ENCODE assay signal across 1 cellular context in the genomic region with DNA sequence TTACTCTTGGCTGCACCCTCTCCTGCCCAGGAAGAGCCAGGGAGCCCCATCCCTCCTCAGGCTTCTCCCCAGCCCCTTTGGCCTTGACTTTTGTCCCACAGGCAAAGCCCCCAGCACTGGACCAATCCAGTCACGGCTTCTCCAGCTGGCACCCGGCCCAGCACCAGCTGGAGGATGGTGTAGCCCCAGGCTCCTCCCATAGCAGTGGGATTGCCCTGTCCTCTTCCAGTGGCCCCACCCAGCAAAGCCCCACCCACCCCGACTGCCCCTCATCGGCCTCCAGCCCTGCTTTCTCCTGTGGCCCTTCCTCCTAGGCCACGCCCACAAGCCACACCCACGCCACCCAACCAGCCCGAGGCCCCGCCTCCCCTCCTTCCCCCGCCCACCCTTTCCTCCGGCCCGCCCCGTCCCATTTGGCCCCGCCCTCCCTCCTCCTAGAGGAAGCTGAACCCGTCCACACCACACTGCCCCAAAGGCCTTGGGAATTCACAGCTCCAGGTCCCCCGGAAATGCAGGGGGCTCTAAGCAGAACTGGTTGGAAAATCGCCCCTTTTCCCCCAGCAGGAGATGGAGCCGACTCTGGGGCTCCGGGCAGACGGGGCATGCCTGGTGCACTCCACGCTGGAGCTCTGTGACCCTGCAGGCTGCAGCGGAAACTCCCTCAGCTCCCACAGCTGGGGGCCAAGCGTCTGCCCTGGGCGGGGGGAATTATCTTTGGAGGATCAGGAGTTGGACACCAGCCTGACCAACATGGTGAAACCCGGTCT.
TF ChIP-seq lines count a peak whose summit lies in the region.

No MANE protein-coding gene starts in this region.

TF ChIP-seq in HepG2, 621 proteins besides CTCF, POLR2A, EP300 and RAD21 (continued from another document):
- TF ChIP-seq, protein P1, sequence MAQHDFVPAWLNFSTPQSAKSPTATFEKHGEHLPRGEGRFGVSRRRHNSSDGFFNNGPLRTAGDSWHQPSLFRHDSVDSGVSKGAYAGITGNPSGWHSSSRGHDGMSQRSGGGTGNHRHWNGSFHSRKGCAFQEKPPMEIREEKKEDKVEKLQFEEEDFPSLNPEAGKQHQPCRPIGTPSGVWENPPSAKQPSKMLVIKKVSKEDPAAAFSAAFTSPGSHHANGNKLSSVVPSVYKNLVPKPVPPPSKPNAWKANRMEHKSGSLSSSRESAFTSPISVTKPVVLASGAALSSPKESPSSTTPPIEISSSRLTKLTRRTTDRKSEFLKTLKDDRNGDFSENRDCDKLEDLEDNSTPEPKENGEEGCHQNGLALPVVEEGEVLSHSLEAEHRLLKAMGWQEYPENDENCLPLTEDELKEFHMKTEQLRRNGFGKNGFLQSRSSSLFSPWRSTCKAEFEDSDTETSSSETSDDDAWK (CRISPR knock-in tag; IDR thresholded peaks at IDR 0.05), result no peak
- TF ChIP-seq RNF2 (conservative IDR thresholded peaks at IDR 0.05; ENCODE audit: low read depth) (no peak), BORCS8-MEF2B (CRISPR knock-in tag; IDR thresholded peaks at IDR 0.05) (0 out of 2 replicates have a peak, but pooled peaks have one; percentile 4), SP1 (IDR thresholded peaks at IDR 0.05) (no peak), SP1 (CRISPR knock-in tag; IDR thresholded peaks at IDR 0.05) (0 out of 2 replicates have a peak, but pooled peaks have one; percentile 39), THAP11 (CRISPR knock-in tag; IDR thresholded peaks at IDR 0.05) (0 out of 2 replicates have a peak, but pooled peaks have one; percentile 34), BCL6 (CRISPR knock-in tag; IDR thresholded peaks at IDR 0.05) (no peak), ZNF614 (CRISPR knock-in tag; IDR thresholded peaks at IDR 0.05; ENCODE audit: borderline replicate concordance) (0 out of 2 replicates have a peak, but pooled peaks have one; percentile 26), SP5 (CRISPR knock-in tag; IDR thresholded peaks at IDR 0.05; ENCODE audit: borderline replicate concordance, low read depth) (peak; percentile 37; the same call in 1 of the 2 replicates), NFYC (CRISPR knock-in tag; IDR thresholded peaks at IDR 0.05) (peak; percentile 60), FOXK1 (CRISPR knock-in tag; IDR thresholded peaks at IDR 0.05; ENCODE audit: borderline replicate concordance, low read depth) (peak; percentile 49; the same call in 1 of the 2 replicates), HDAC1 (CRISPR knock-in tag; IDR thresholded peaks at IDR 0.05) (peak; percentile 55; the same call in 1 of the 2 replicates), ATM (IDR thresholded peaks at IDR 0.05; ENCODE audit: borderline replicate concordance) (no peak), SAP130 (CRISPR knock-in tag; IDR thresholded peaks at IDR 0.05; ENCODE audit: low read depth) (peak; percentile 80), SOX13 (IDR thresholded peaks at IDR 0.05) (no peak), SOX13 (CRISPR knock-in tag; conservative IDR thresholded peaks at IDR 0.05 in 1 of 2, IDR thresholded peaks at IDR 0.05 in 1 of 2) (peak in 1 of 2 experiments; percentile 19; a peak in 1 of 4 replicates), REL (CRISPR knock-in tag; conservative IDR thresholded peaks at IDR 0.05) (no peak), SMC3 (IDR thresholded peaks at IDR 0.05; ENCODE audit: low read length) (no peak), MAZ (IDR thresholded peaks at IDR 0.05; ENCODE audit: borderline replicate concordance, low read depth, low read length) (0 out of 2 replicates have a peak, but pooled peaks have one; percentile 17), MAZ (CRISPR knock-in tag; IDR thresholded peaks at IDR 0.05; ENCODE audit: low read depth) (0 out of 2 replicates have a peak, but pooled peaks have one; percentile 26), CAMTA2 (CRISPR knock-in tag; IDR thresholded peaks at IDR 0.05; ENCODE audit: borderline replicate concordance) (no peak), TCF7L2 (IDR thresholded peaks at IDR 0.05; ENCODE audit: low read depth, low read length) (no peak), ZNF263 (CRISPR knock-in tag; IDR thresholded peaks at IDR 0.05) (0 out of 2 replicates have a peak, but pooled peaks have one; percentile 20), KLF12 (CRISPR knock-in tag; IDR thresholded peaks at IDR 0.05; ENCODE audit: borderline replicate concordance) (no peak), ZNF891 (CRISPR knock-in tag; IDR thresholded peaks at IDR 0.05) (no peak), PHF8 (CRISPR knock-in tag; IDR thresholded peaks at IDR 0.05) (0 out of 2 replicates have a peak, but pooled peaks have one; percentile 24), KLF16 (CRISPR knock-in tag; IDR thresholded peaks at IDR 0.05) (peak in 1 of 2 experiments; percentile 38; a peak in 1 of 4 replicates), FOXP1 (IDR thresholded peaks at IDR 0.05) (no peak), FOXP1 (CRISPR knock-in tag; IDR thresholded peaks at IDR 0.05) (no peak), ZNF350 (CRISPR knock-in tag; IDR thresholded peaks at IDR 0.05; ENCODE audit: borderline replicate concordance, low read depth) (0 out of 2 replicates have a peak, but pooled peaks have one; percentile 36), MED8 (CRISPR knock-in tag; IDR thresholded peaks at IDR 0.05; ENCODE audit: insufficient replicate concordance) (no peak)
- TF ChIP-seq, protein P2, sequence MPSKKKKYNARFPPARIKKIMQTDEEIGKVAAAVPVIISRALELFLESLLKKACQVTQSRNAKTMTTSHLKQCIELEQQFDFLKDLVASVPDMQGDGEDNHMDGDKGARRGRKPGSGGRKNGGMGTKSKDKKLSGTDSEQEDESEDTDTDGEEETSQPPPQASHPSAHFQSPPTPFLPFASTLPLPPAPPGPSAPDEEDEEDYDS (CRISPR knock-in tag; IDR thresholded peaks at IDR 0.05), result peak; percentile 46; the same call in 1 of the 2 replicates
- TF ChIP-seq, protein P3, sequence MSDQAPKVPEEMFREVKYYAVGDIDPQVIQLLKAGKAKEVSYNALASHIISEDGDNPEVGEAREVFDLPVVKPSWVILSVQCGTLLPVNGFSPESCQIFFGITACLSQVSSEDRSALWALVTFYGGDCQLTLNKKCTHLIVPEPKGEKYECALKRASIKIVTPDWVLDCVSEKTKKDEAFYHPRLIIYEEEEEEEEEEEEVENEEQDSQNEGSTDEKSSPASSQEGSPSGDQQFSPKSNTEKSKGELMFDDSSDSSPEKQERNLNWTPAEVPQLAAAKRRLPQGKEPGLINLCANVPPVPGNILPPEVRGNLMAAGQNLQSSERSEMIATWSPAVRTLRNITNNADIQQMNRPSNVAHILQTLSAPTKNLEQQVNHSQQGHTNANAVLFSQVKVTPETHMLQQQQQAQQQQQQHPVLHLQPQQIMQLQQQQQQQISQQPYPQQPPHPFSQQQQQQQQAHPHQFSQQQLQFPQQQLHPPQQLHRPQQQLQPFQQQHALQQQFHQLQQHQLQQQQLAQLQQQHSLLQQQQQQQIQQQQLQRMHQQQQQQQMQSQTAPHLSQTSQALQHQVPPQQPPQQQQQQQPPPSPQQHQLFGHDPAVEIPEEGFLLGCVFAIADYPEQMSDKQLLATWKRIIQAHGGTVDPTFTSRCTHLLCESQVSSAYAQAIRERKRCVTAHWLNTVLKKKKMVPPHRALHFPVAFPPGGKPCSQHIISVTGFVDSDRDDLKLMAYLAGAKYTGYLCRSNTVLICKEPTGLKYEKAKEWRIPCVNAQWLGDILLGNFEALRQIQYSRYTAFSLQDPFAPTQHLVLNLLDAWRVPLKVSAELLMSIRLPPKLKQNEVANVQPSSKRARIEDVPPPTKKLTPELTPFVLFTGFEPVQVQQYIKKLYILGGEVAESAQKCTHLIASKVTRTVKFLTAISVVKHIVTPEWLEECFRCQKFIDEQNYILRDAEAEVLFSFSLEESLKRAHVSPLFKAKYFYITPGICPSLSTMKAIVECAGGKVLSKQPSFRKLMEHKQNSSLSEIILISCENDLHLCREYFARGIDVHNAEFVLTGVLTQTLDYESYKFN (CRISPR knock-in tag; conservative IDR thresholded peaks at IDR 0.05), result peak; percentile 71
- TF ChIP-seq, protein P4, sequence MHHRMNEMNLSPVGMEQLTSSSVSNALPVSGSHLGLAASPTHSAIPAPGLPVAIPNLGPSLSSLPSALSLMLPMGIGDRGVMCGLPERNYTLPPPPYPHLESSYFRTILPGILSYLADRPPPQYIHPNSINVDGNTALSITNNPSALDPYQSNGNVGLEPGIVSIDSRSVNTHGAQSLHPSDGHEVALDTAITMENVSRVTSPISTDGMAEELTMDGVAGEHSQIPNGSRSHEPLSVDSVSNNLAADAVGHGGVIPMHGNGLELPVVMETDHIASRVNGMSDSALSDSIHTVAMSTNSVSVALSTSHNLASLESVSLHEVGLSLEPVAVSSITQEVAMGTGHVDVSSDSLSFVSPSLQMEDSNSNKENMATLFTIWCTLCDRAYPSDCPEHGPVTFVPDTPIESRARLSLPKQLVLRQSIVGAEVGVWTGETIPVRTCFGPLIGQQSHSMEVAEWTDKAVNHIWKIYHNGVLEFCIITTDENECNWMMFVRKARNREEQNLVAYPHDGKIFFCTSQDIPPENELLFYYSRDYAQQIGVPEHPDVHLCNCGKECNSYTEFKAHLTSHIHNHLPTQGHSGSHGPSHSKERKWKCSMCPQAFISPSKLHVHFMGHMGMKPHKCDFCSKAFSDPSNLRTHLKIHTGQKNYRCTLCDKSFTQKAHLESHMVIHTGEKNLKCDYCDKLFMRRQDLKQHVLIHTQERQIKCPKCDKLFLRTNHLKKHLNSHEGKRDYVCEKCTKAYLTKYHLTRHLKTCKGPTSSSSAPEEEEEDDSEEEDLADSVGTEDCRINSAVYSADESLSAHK (CRISPR knock-in tag; IDR thresholded peaks at IDR 0.05; ENCODE audit: borderline replicate concordance), result no peak
- TF ChIP-seq, protein P5, sequence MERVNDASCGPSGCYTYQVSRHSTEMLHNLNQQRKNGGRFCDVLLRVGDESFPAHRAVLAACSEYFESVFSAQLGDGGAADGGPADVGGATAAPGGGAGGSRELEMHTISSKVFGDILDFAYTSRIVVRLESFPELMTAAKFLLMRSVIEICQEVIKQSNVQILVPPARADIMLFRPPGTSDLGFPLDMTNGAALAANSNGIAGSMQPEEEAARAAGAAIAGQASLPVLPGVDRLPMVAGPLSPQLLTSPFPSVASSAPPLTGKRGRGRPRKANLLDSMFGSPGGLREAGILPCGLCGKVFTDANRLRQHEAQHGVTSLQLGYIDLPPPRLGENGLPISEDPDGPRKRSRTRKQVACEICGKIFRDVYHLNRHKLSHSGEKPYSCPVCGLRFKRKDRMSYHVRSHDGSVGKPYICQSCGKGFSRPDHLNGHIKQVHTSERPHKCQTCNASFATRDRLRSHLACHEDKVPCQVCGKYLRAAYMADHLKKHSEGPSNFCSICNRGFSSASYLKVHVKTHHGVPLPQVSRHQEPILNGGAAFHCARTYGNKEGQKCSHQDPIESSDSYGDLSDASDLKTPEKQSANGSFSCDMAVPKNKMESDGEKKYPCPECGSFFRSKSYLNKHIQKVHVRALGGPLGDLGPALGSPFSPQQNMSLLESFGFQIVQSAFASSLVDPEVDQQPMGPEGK (CRISPR knock-in tag; IDR thresholded peaks at IDR 0.05), result peak; percentile 92
- TF ChIP-seq, protein P6, sequence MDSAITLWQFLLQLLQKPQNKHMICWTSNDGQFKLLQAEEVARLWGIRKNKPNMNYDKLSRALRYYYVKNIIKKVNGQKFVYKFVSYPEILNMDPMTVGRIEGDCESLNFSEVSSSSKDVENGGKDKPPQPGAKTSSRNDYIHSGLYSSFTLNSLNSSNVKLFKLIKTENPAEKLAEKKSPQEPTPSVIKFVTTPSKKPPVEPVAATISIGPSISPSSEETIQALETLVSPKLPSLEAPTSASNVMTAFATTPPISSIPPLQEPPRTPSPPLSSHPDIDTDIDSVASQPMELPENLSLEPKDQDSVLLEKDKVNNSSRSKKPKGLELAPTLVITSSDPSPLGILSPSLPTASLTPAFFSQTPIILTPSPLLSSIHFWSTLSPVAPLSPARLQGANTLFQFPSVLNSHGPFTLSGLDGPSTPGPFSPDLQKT (CRISPR knock-in tag; IDR thresholded peaks at IDR 0.05; ENCODE audit: borderline replicate concordance), result no peak
- TF ChIP-seq, protein P7, sequence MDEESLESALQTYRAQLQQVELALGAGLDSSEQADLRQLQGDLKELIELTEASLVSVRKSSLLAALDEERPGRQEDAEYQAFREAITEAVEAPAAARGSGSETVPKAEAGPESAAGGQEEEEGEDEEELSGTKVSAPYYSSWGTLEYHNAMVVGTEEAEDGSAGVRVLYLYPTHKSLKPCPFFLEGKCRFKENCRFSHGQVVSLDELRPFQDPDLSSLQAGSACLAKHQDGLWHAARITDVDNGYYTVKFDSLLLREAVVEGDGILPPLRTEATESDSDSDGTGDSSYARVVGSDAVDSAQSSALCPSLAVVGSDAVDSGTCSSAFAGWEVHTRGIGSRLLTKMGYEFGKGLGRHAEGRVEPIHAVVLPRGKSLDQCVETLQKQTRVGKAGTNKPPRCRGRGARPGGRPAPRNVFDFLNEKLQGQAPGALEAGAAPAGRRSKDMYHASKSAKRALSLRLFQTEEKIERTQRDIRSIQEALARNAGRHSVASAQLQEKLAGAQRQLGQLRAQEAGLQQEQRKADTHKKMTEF (CRISPR knock-in tag; IDR thresholded peaks at IDR 0.05), result peak; percentile 55; the same call in 1 of the 2 replicates
TF ChIP-seq in HepG2: peak in this region for 42.
